13 cellular contexts compared by ENCODE assay signal in genomic region chr5:140828402-140828737, GRCh38. TPM values are rescaled to one million over a fixed set of nuclear protein-coding genes. Genes with fewer than 3 reads are reported as not detected.
DNase-seq lines count a peak whose midpoint lies in the region; ATAC-seq and TF ChIP-seq lines count a peak whose summit lies in the region.
"Had no signal": no experiment of that assay in that cellular context is flagged by ENCODE, and none has a peak within 500 bp of the region (broad histone marks: within the 10 kb centered on the region; RNA-seq: fewer than 3 reads in every experiment).

No MANE protein-coding gene starts in this region.

- DNase-seq in Daoy (ENCODE audit: low read depth) (peak; percentile 42), NCI-H2081 treated with DMSO at 0.1 percent for 48 hours (lab: John Stamatoyannopoulos, UW) (peak; percentile 40), dorsolateral prefrontal cortex (no peak), retina (no peak)
- DNase-seq: foreskin melanocyte, MM.1S had no signal

- intact Hi-C loops in dorsolateral prefrontal cortex (cut with DNase I) = loop anchor here in 1 of 2 donors (10.0 kb wide), 1 partner anchor 216 kb away; no protein-coding TSS in a partner anchor

- H3K4me1 ChIP-seq in neuron (ENCODE audit: insufficient read depth, low read length) = peaks cover 4% of the 10 kb centered on the region
- H3K4me1 ChIP-seq: SJSA1 had no signal

- H3K4me3 ChIP-seq in dorsolateral prefrontal cortex = peak overlapping the region in 46 of 59 donors; percentile 4 to 62 (median 40)
- H3K4me3 ChIP-seq in neuron (ENCODE audit: low read length) = peak overlapping the region; percentile 78
- H3K4me3 ChIP-seq: GM12878, SJSA1 had no signal

- peaks cover 33% of the 10 kb centered on the region for H3K36me3 ChIP-seq in neuron (ENCODE audit: insufficient read depth, low read length)
- H3K36me3 ChIP-seq: SJSA1 had no signal

- TF ChIP-seq CTCF in dorsolateral prefrontal cortex (IDR thresholded peaks at IDR 0.05 in 54 of 56, conservative IDR thresholded peaks at IDR 0.05 in 2 of 56; ENCODE audit: low read depth in 1 of 56, partially characterized antibody in 56 of 56) = peak in 14 of 56 donors; percentile 5 to 51 (median 27)

- peaks cover 33% of the 10 kb centered on the region for H3K9me3 ChIP-seq in neuron (ENCODE audit: low read length)

- ATAC-seq in GM18907 (IDR thresholded peaks at IDR 0.05; ENCODE audit: unreplicated experiment) (no peak), HG02840 (IDR thresholded peaks at IDR 0.05; ENCODE audit: low FRiP score, unreplicated experiment) (no peak), GM19395 (IDR thresholded peaks at IDR 0.05; ENCODE audit: unreplicated experiment) (no peak)
- ATAC-seq: GM12878 had no signal

- H3K27ac ChIP-seq in dorsolateral prefrontal cortex = peak overlapping the region in 5 of 59 donors; percentile 13 to 57 (median 41)
- H3K27ac ChIP-seq: SJSA1 had no signal

- peaks cover 0 to 47% (median 0%) of the 10 kb centered on the region in 45 donors for H3K27me3 ChIP-seq in dorsolateral prefrontal cortex
- H3K27me3 ChIP-seq in neuron (ENCODE audit: insufficient read depth, low read length) = no peaks in the 10 kb centered on the region
- H3K27me3 ChIP-seq: SJSA1 had no signal

- peak overlapping the region; percentile 80 for H2AFZ ChIP-seq in neuron (ENCODE audit: low read depth, low read length)

RNA-seq across cellular contexts. Expression of gene PCDHA6, which starts 0.6 kb away (rescaled TPM):
- total RNA-seq in Daoy (2014; rRNA removed; shearing (Covaris generic)) = 5.4 and 7.0 TPM in 2 replicates
- total RNA-seq in dorsolateral prefrontal cortex = 10 to 100 TPM in 39 of 120 experiments, 1 to 10 TPM in 81; 3.8 to 17.5 (median 9.0) TPM
- total RNA-seq: B cell, GM12878, SJSA1 had no signal

RNA-seq across cellular contexts. Expression of gene PCDHA7, which starts 5.7 kb away (rescaled TPM):
- 0.71 and 0.97 TPM in 2 replicates for total RNA-seq in Daoy (2014; rRNA removed; shearing (Covaris generic))
- total RNA-seq in dorsolateral prefrontal cortex = 1 to 10 TPM; 2.2 to 8.9 (median 4.5) TPM
- total RNA-seq: B cell had no signal

RNA-seq across cellular contexts. Expression of gene PCDHA5, which starts 7.0 kb away (rescaled TPM):
- total RNA-seq in Daoy (2014; rRNA removed; shearing (Covaris generic)) = 0.39 and 0.69 TPM in 2 replicates
- total RNA-seq in dorsolateral prefrontal cortex = 10 to 100 TPM in 5 of 120 experiments, 1 to 10 TPM in 115; 3.3 to 11.2 (median 6.8) TPM
- total RNA-seq: B cell, SJSA1 had no signal

RNA-seq across cellular contexts. Expression of gene PCDHA8, which starts 12.6 kb away (rescaled TPM):
- total RNA-seq in Daoy (2014; rRNA removed; shearing (Covaris generic)) = 0.06 TPM in 1 of 2 replicates, not detected in the other
- 1 to 10 TPM; 1.7 to 7.3 (median 4.4) TPM for total RNA-seq in dorsolateral prefrontal cortex
- total RNA-seq: B cell, GM12878 had no signal

RNA-seq across cellular contexts. Expression of gene PCDHA9, which starts 19.8 kb away (rescaled TPM):
- 0.11 and 0.51 TPM in 2 replicates for total RNA-seq in Daoy (2014; rRNA removed; shearing (Covaris generic))
- total RNA-seq in dorsolateral prefrontal cortex = 1 to 10 TPM in 118 of 120 experiments, not detected in 2; 1.5 to 9.2 (median 4.3) TPM
- total RNA-seq: B cell had no signal

Comparison
In these comparisons a context has a peak if more than half of its experiments do, and no peak if none do; other contexts are left out.
1. DNase-seq: peak in Daoy (single experiment) and NCI-H2081 treated with DMSO at 0.1 percent for 48 hours (single experiment); none in dorsolateral prefrontal cortex (0 of 10) and retina (single experiment).